Comparison of ENCODE assay signal across 16 cellular contexts in the genomic region with DNA sequence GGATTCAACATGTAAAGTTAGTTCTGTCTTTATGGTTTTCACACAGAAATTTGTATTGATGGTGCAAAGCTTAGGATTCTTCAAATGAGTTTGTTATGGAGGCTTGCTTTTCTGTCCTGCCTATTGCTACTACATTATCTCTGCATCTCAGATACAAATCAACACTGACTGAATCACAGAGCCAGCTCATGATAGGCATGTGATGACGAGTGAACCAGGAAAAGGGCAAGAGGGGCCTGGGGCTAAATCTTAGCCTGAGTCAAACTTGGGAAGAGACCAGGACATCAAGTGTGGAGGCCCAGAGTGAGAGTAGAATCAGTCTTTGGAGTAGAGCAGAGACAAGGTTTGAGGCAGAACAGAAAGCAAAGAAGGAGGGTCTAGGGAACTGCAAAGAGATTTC.
DNase-seq lines count a peak whose midpoint lies in the region; ATAC-seq and TF ChIP-seq lines count a peak whose summit lies in the region.
"Had no signal": no experiment of that assay in that cellular context is flagged by ENCODE, and none has a peak within 500 bp of the region (broad histone marks: within the 10 kb centered on the region; RNA-seq: fewer than 3 reads in every experiment).

No MANE protein-coding gene starts in this region.

- H3K27me3 ChIP-seq in SK-N-SH (ENCODE audit: insufficient read depth) (no peaks in the 10 kb centered on the region), PC-9 (ENCODE audit: insufficient read depth, low read depth) (no peaks in the 10 kb centered on the region)
- H3K27me3 ChIP-seq: dorsolateral prefrontal cortex, neural progenitor cell, spleen, testis had no signal

- H3K9me3 ChIP-seq in SK-N-SH, result no peaks in the 10 kb centered on the region
- 0 out of 2 replicates have a peak, but pooled peaks cover 3% of the 10 kb centered on the region for H3K9me3 ChIP-seq in PC-9 (ENCODE audit: insufficient read depth, low read depth)
- H3K9me3 ChIP-seq: testis had no signal

- DNase-seq in SK-N-SH (no peak), PC-9 (peak; percentile 37 to 90), chondrocyte (ENCODE audit: low spot score) (no peak), osteocyte (ENCODE audit: extremely low spot score, unreplicated experiment) (no peak), UCSD-AML1 (lab: John Stamatoyannopoulos, UW; ENCODE audit: unreplicated experiment) (no peak)
- DNase-seq: dorsolateral prefrontal cortex, MM.1S, OCI-M1, spleen, testis had no signal

- H3K4me1 Mint-ChIP-seq in chondrocyte (ENCODE audit: low read depth), result peaks cover 34% of the 10 kb centered on the region
- peaks cover 37% of the 10 kb centered on the region for H3K4me1 Mint-ChIP-seq in osteocyte (ENCODE audit: unreplicated experiment)
- H3K4me1 Mint-ChIP-seq: neural progenitor cell had no signal

- no peak for TF ChIP-seq CTCF in SK-N-SH (IDR thresholded peaks at IDR 0.05)
- TF ChIP-seq CTCF in PC-9 (conservative IDR thresholded peaks at IDR 0.05), result no peak
- no peak for TF ChIP-seq CTCF in chondrocyte (IDR thresholded peaks at IDR 0.05)
- TF ChIP-seq CTCF in osteocyte (IDR thresholded peaks at IDR 0.05), result no peak

- no TSS peak for BruUV-seq in PC-9 (replicated peaks; lab: Mats Ljungman, UMichigan)

- CTCF ChIA-PET in SK-N-SH (lab: Yijun Ruan, JAX), result interaction anchor here (1.0 kb wide), 1 partner anchor 9 kb away, joined by 4 read pairs; no protein-coding TSS in a partner anchor
- CTCF ChIA-PET in PC-9 (lab: Charles Lee), result interaction anchor here (0.6 to 0.7 kb wide), 2 partner anchors 24 to 287 kb away, joined by 3 read pairs; no protein-coding TSS in a partner anchor

- no peaks in the 10 kb centered on the region for H3K79me2 ChIP-seq in SK-N-SH (ENCODE audit: insufficient read depth)
- H3K79me2 ChIP-seq in PC-9 (ENCODE audit: low read depth), result no peaks in the 10 kb centered on the region

- H3K4me3 ChIP-seq in SK-N-SH (ENCODE audit: low read depth in 2 of 2, low read length in 1 of 2), result no peak overlapping the region
- H3K4me3 ChIP-seq in PC-9, result no peak overlapping the region
- H3K4me3 ChIP-seq: dorsolateral prefrontal cortex, neural progenitor cell, spleen, testis had no signal

- no peaks in the 10 kb centered on the region for H3K36me3 ChIP-seq in SK-N-SH (replicated peaks in 1 of 2; ENCODE audit: control insufficient read depth in 1 of 2, insufficient read depth in 2 of 2, low read length in 1 of 2)
- no peaks in the 10 kb centered on the region for H3K36me3 ChIP-seq in PC-9 (ENCODE audit: low read depth)
- H3K36me3 ChIP-seq: neural progenitor cell, spleen had no signal

- 37% methylated on average over 1 of the region's 1 CpG for WGBS in SK-N-SH (ENCODE audit: low lambda C conversion rate)

- H3K4me2 ChIP-seq in SK-N-SH, result no peak overlapping the region
- peak overlapping the region; percentile 56 for H3K4me2 ChIP-seq in PC-9
- H3K4me2 ChIP-seq: neural progenitor cell had no signal

- no peaks in the 10 kb centered on the region for H3K9me2 ChIP-seq in SK-N-SH
- H3K9me2 ChIP-seq in PC-9 (ENCODE audit: insufficient read depth), result no peaks in the 10 kb centered on the region

- peak overlapping the region; percentile 56; the same call in 1 of the 2 replicates for H3K9ac ChIP-seq in SK-N-SH
- H3K9ac ChIP-seq: neural progenitor cell had no signal

- POLR2A ChIA-PET in SK-N-SH (lab: Yijun Ruan, JAX) (no interaction called here), PC-9 (lab: Charles Lee; ENCODE audit: unreplicated experiment) (interaction anchor here (0.6 kb wide), 1 partner anchor 1092 kb away, joined by 5 read pairs; no protein-coding TSS in a partner anchor)

- ATAC-seq in SK-N-SH treated with all-trans-retinoic acid at 6 μM for 48 hours (no peak; the same call in 2 of the 3 replicates), GM19351 (IDR thresholded peaks at IDR 0.05; ENCODE audit: unreplicated experiment) (no peak), GM21723 (IDR thresholded peaks at IDR 0.05; ENCODE audit: unreplicated experiment) (no peak)
- ATAC-seq: left lobe of liver had no signal

- H3K27me3 Mint-ChIP-seq in chondrocyte (ENCODE audit: low read depth) (no peaks in the 10 kb centered on the region), osteocyte (ENCODE audit: unreplicated experiment) (no peaks in the 10 kb centered on the region)

- H3K27ac Mint-ChIP-seq in chondrocyte (ENCODE audit: unreplicated experiment) (peak overlapping the region; percentile 46), osteocyte (ENCODE audit: unreplicated experiment) (peak overlapping the region; percentile 48)
- H3K27ac Mint-ChIP-seq: neural progenitor cell had no signal

- TF ChIP-seq RAD21 in SK-N-SH (IDR thresholded peaks at IDR 0.05; ENCODE audit: low read length), result no peak

- H2AFZ ChIP-seq in SK-N-SH (ENCODE audit: low read depth) (no peak overlapping the region), PC-9 (no peak overlapping the region)
- H2AFZ ChIP-seq: neural progenitor cell had no signal

- intact Hi-C loops in PC-9 (cut with micrococcal nuclease; ENCODE audit: unreplicated experiment), result loop anchor here (2.0 kb wide), 1 partner anchor 51 kb away; no protein-coding TSS in a partner anchor

- H4K20me1 ChIP-seq in SK-N-SH (ENCODE audit: insufficient read depth) (no peaks in the 10 kb centered on the region), PC-9 (ENCODE audit: insufficient read depth) (no peaks in the 10 kb centered on the region)

- H3K9me3 Mint-ChIP-seq in chondrocyte (ENCODE audit: low read depth), result peaks cover 5% of the 10 kb centered on the region
- H3K9me3 Mint-ChIP-seq in osteocyte (ENCODE audit: unreplicated experiment), result peaks cover 12% of the 10 kb centered on the region
- H3K9me3 Mint-ChIP-seq: neural progenitor cell had no signal

- TF ChIP-seq EP300 in SK-N-SH (IDR thresholded peaks at IDR 0.05; ENCODE audit: borderline replicate concordance in 1 of 2, low read depth in 1 of 2, low read length in 1 of 2), result peak in 1 of 2 experiments; percentile 61; a peak in 1 of 4 replicates

- H3K27ac ChIP-seq in SK-N-SH (ENCODE audit: low read depth in 2 of 2, low read length in 1 of 2) (peak overlapping the region in 1 of 2 experiments; percentile 93; a peak in 2 of 4 replicates), PC-9 (peak overlapping the region; percentile 85)
- H3K27ac ChIP-seq: 22Rv1, dorsolateral prefrontal cortex, neural progenitor cell, spleen, testis had no signal

- no peak overlapping the region for H3K4me3 Mint-ChIP-seq in chondrocyte (ENCODE audit: unreplicated experiment)
- no peak overlapping the region for H3K4me3 Mint-ChIP-seq in osteocyte (ENCODE audit: unreplicated experiment)
- H3K4me3 Mint-ChIP-seq: neural progenitor cell had no signal

- H3K36me3 Mint-ChIP-seq in chondrocyte (ENCODE audit: low read depth) (no peaks in the 10 kb centered on the region), osteocyte (ENCODE audit: unreplicated experiment) (no peaks in the 10 kb centered on the region)
- H3K36me3 Mint-ChIP-seq: neural progenitor cell had no signal

- H3F3A ChIP-seq in SK-N-SH (replicated peaks; ENCODE audit: insufficient read depth) (peaks cover 36% of the 10 kb centered on the region), PC-9 (ENCODE audit: insufficient read depth, low read depth) (peaks cover 36% of the 10 kb centered on the region)

- peaks cover 4 to 34% of the 10 kb centered on the region in 2 experiments for H3K4me1 ChIP-seq in SK-N-SH (ENCODE audit: control insufficient read depth in 1 of 2, insufficient read depth in 2 of 2, low read depth in 1 of 2, low read length in 1 of 2)
- H3K4me1 ChIP-seq in PC-9 (replicated peaks; ENCODE audit: insufficient read depth), result peaks cover 60% of the 10 kb centered on the region
- H3K4me1 ChIP-seq: neural progenitor cell, testis had no signal

TF ChIP-seq in SK-N-SH, 30 proteins besides CTCF, POLR2A, EP300 and RAD21 (continues in another document):
- TF ChIP-seq FOXJ3 (CRISPR knock-in tag; IDR thresholded peaks at IDR 0.05), result no peak
- peak; percentile 62 for TF ChIP-seq FOSL2 (IDR thresholded peaks at IDR 0.05; ENCODE audit: borderline replicate concordance, low read depth)
- TF ChIP-seq GABPA (IDR thresholded peaks at IDR 0.05; ENCODE audit: low read depth), result no peak
- TF ChIP-seq, protein P1, sequence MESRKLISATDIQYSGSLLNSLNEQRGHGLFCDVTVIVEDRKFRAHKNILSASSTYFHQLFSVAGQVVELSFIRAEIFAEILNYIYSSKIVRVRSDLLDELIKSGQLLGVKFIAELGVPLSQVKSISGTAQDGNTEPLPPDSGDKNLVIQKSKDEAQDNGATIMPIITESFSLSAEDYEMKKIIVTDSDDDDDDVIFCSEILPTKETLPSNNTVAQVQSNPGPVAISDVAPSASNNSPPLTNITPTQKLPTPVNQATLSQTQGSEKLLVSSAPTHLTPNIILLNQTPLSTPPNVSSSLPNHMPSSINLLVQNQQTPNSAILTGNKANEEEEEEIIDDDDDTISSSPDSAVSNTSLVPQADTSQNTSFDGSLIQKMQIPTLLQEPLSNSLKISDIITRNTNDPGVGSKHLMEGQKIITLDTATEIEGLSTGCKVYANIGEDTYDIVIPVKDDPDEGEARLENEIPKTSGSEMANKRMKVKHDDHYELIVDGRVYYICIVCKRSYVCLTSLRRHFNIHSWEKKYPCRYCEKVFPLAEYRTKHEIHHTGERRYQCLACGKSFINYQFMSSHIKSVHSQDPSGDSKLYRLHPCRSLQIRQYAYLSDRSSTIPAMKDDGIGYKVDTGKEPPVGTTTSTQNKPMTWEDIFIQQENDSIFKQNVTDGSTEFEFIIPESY (IDR thresholded peaks at IDR 0.05; ENCODE audit: borderline replicate concordance, low read depth), result no peak
- no peak for TF ChIP-seq MEF2A (IDR thresholded peaks at IDR 0.05; ENCODE audit: borderline replicate concordance, low read depth)

TF ChIP-seq in SK-N-SH treated with all-trans-retinoic acid at 6 μM for 48 hours, 23 proteins besides CTCF, POLR2A, EP300 and RAD21 (continues in another document):
- TF ChIP-seq ZC3H10 (CRISPR knock-in tag; IDR thresholded peaks at IDR 0.05) (no peak), ZNF8 (CRISPR knock-in tag; IDR thresholded peaks at IDR 0.05) (no peak)
- TF ChIP-seq, protein P2, sequence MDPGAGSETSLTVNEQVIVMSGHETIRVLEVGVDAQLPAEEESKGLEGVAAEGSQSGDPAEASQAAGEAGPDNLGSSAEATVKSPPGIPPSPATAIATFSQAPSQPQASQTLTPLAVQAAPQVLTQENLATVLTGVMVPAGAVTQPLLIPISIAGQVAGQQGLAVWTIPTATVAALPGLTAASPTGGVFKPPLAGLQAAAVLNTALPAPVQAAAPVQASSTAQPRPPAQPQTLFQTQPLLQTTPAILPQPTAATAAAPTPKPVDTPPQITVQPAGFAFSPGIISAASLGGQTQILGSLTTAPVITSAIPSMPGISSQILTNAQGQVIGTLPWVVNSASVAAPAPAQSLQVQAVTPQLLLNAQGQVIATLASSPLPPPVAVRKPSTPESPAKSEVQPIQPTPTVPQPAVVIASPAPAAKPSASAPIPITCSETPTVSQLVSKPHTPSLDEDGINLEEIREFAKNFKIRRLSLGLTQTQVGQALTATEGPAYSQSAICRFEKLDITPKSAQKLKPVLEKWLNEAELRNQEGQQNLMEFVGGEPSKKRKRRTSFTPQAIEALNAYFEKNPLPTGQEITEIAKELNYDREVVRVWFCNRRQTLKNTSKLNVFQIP (CRISPR knock-in tag; IDR thresholded peaks at IDR 0.05; ENCODE audit: borderline replicate concordance, low read depth), result no peak

Comparison
In these comparisons a context has a peak if more than half of its experiments do, and no peak if none do; other contexts are left out.
1. DNase-seq: peak in PC-9 (2 of 2); none in SK-N-SH (single experiment), chondrocyte (single experiment), osteocyte (single experiment) and UCSD-AML1 (single experiment).